In genomic region chr2:119221609-119222008, GRCh38 we compare ENCODE assay signal across 23 cellular contexts. TPM values are rescaled to one million over a fixed set of nuclear protein-coding genes. Genes with fewer than 3 reads are reported as not detected.
DNase-seq lines count a peak whose midpoint lies in the region; ATAC-seq, FAIRE-seq and TF ChIP-seq lines count a peak whose summit lies in the region.
"Had no signal": no experiment of that assay in that cellular context is flagged by ENCODE, and none has a peak within 500 bp of the region (broad histone marks: within the 10 kb centered on the region; RNA-seq: fewer than 3 reads in every experiment).

No MANE protein-coding gene starts in this region.

- H3K27me3 Mint-ChIP-seq in CD14-positive monocyte (ENCODE audit: low read depth in 3 of 3) = peaks cover 13 to 31% (median 22%) of the 10 kb centered on the region in 3 donors
- H3K27me3 Mint-ChIP-seq in endothelial cell (ENCODE audit: unreplicated experiment) = peaks cover 4% of the 10 kb centered on the region
- H3K27me3 Mint-ChIP-seq in mesothelial cell of epicardium (ENCODE audit: low read depth) = peaks cover 42% of the 10 kb centered on the region

- H3K4me1 ChIP-seq in HepG2 (ENCODE audit: insufficient read depth, low read length) = peaks cover 73% of the 10 kb centered on the region
- peaks cover 14% of the 10 kb centered on the region for H3K4me1 ChIP-seq in mesendoderm (ENCODE audit: control insufficient read depth, low read depth, low read length)

- POLR2A ChIA-PET in HepG2 (lab: Yijun Ruan, JAX) = interaction anchor here (1.1 to 1.5 kb wide), 2 partner anchors 12 to 15 kb away, joined by 3 read pairs; no protein-coding TSS in a partner anchor

- WGBS in HepG2 (ENCODE audit: low lambda C conversion rate) = 10% methylated on average over 5 of the region's 5 CpGs
- no CpG with 5 or more reads among the region's 5 CpGs for WGBS in mesendoderm (ENCODE audit: extremely low coverage, insufficient coverage, low lambda C conversion rate)

- H3K36me3 ChIP-seq in bronchial epithelial cell (ENCODE audit: control insufficient read depth, insufficient read depth, low read length) (no peaks in the 10 kb centered on the region), HepG2 (replicated peaks in 1 of 2; ENCODE audit: control insufficient read depth in 1 of 2, insufficient read depth in 2 of 2, low read length in 2 of 2) (no peaks in the 10 kb centered on the region), mesendoderm (ENCODE audit: control insufficient read depth, insufficient read depth, low read length) (no peaks in the 10 kb centered on the region)
- H3K36me3 ChIP-seq: BLaER1 had no signal

- H3K9ac ChIP-seq in HepG2 (ENCODE audit: insufficient read depth, low read depth, low read length) = no peak overlapping the region
- no peak overlapping the region for H3K9ac ChIP-seq in mesendoderm (ENCODE audit: low read length)
- H3K9ac ChIP-seq: BLaER1 had no signal

- H3K4me2 ChIP-seq in HepG2 (ENCODE audit: low read depth, low read length) = peak overlapping the region; percentile 45
- no peak overlapping the region for H3K4me2 ChIP-seq in mesendoderm (ENCODE audit: low read length)
- H3K4me2 ChIP-seq: BLaER1 had no signal

- peak overlapping the region; percentile 51 for H3K56ac ChIP-seq in mesendoderm (ENCODE audit: low read length)

- H3K27ac Mint-ChIP-seq in CD14-positive monocyte (no peak overlapping the region), endothelial cell (ENCODE audit: unreplicated experiment) (no peak overlapping the region), mesothelial cell of epicardium (no peak overlapping the region)
- H3K27ac Mint-ChIP-seq: B cell; CD4-positive, alpha-beta T cell; CD8-positive, alpha-beta memory T cell; H9 had no signal

- H3K9me3 Mint-ChIP-seq in CD14-positive monocyte = peaks cover 0 to 2% (median 0%) of the 10 kb centered on the region in 7 donors
- no peaks in the 10 kb centered on the region for H3K9me3 Mint-ChIP-seq in endothelial cell (ENCODE audit: unreplicated experiment)
- no peaks in the 10 kb centered on the region for H3K9me3 Mint-ChIP-seq in mesothelial cell of epicardium
- H3K9me3 Mint-ChIP-seq: CD4-positive, alpha-beta T cell; CD8-positive, alpha-beta memory T cell; H9 had no signal

- no peak overlapping the region for H3K23ac ChIP-seq in mesendoderm (ENCODE audit: low read length)

- H3K4me1 Mint-ChIP-seq in CD14-positive monocyte (peaks cover 20% of the 10 kb centered on the region), endothelial cell (ENCODE audit: unreplicated experiment) (peaks cover 56% of the 10 kb centered on the region), mesothelial cell of epicardium (peaks cover 11% of the 10 kb centered on the region)

- in situ Hi-C loops in HepG2 (cut with HindIII; ENCODE audit: extremely low pct_ligation_motif_present, low pct_unique_long_range_greater_than_20kb) = loop anchor here (5.0 kb wide), 2 partner anchors 41 to 261 kb away; no protein-coding TSS in a partner anchor

- no peaks in the 10 kb centered on the region for H3K79me1 ChIP-seq in mesendoderm (ENCODE audit: low read length)

- H2BK120ac ChIP-seq in mesendoderm (ENCODE audit: low read depth, low read length) = no peak overlapping the region

- no peak overlapping the region for H3K4me3 ChIP-seq in bronchial epithelial cell (ENCODE audit: low read depth, low read length)
- H3K4me3 ChIP-seq in HepG2 (replicated peaks in 1 of 3; ENCODE audit: insufficient read depth in 1 of 3, low read depth in 2 of 3, low read length in 3 of 3) = 0 out of 6 replicates have a peak overlapping the region, but pooled peaks of 1 of the 3 experiments have one; percentile 3
- H3K4me3 ChIP-seq in mesendoderm (ENCODE audit: low read length) = no peak overlapping the region
- H3K4me3 ChIP-seq: BLaER1 had no signal

- H3K9me3 ChIP-seq in HepG2 (ENCODE audit: low read length) = no peaks in the 10 kb centered on the region
- H3K9me3 ChIP-seq: BLaER1 had no signal

- H3K36me3 Mint-ChIP-seq in CD14-positive monocyte (peaks cover 0 to 1% of the 10 kb centered on the region in 2 donors), endothelial cell (ENCODE audit: low read depth, unreplicated experiment) (no peaks in the 10 kb centered on the region), mesothelial cell of epicardium (no peaks in the 10 kb centered on the region)
- H3K36me3 Mint-ChIP-seq: CD8-positive, alpha-beta memory T cell had no signal

- H2BK5ac ChIP-seq in mesendoderm (ENCODE audit: low read length) = peak overlapping the region; percentile 37

- ATAC-seq in HepG2 (no peak), HG03139 (IDR thresholded peaks at IDR 0.05; ENCODE audit: unreplicated experiment) (no peak)
- ATAC-seq: HCT116 had no signal

- no peak overlapping the region for H3K4ac ChIP-seq in mesendoderm (ENCODE audit: low read depth, low read length)

- no peak overlapping the region for H2AK5ac ChIP-seq in mesendoderm (ENCODE audit: low read length)

- H3K79me2 ChIP-seq in HepG2 (ENCODE audit: insufficient read depth, low read length) = no peaks in the 10 kb centered on the region
- no peaks in the 10 kb centered on the region for H3K79me2 ChIP-seq in mesendoderm (ENCODE audit: control insufficient read depth, insufficient read depth, low read length)

- no peak overlapping the region for H2AFZ ChIP-seq in HepG2 (ENCODE audit: low read length)

- H2BK15ac ChIP-seq in mesendoderm (replicated peaks; ENCODE audit: low read depth) = no peak overlapping the region

- intact Hi-C loops in CD14-positive monocyte (cut with micrococcal nuclease) = no loop called here
- intact Hi-C loops in HepG2 (cut with micrococcal nuclease; ENCODE audit: unreplicated experiment) = loop anchor here (2.0 kb wide), 1 partner anchor 145 kb away; the partner anchor contains the start of genes C2orf76 and DBI

- H3K27ac ChIP-seq in HepG2 (ENCODE audit: extremely low read length, insufficient read depth, low read length) (no peak overlapping the region), mesendoderm (ENCODE audit: low read depth, low read length) (no peak overlapping the region)
- H3K27ac ChIP-seq: 22Rv1, BLaER1, C4-2B had no signal

- DNase-seq in CD14-positive monocyte (ENCODE audit: low spot score) (peak; percentile 16), bronchial epithelial cell (ENCODE audit: low read depth) (no peak), HepG2 (ENCODE audit: low spot score) (no peak), mesendoderm (no peak), endothelial cell (ENCODE audit: low spot score) (no peak), mesothelial cell of epicardium (ENCODE audit: low spot score in 2 of 2, unreplicated experiment in 2 of 2) (no peak), GF-D8 (lab: John Stamatoyannopoulos, UW) (no peak)
- DNase-seq: CD4-positive, alpha-beta T cell; CD8-positive, alpha-beta memory T cell; DMS 273 treated with DMSO at 0.1 percent for 48 hours; DMS79; EL; GDM1; H9 had no signal

- no peak overlapping the region for H4K8ac ChIP-seq in mesendoderm (ENCODE audit: low read depth, low read length)

- FAIRE-seq in bronchial epithelial cell (lab: Jason Lieb, UNC) = peak; percentile 87
- FAIRE-seq in HepG2 (lab: Jason Lieb, UNC) = no peak
- FAIRE-seq: A204.1, D721Med, GM12892 had no signal

- BruUV-seq in HepG2 (replicated peaks; lab: Mats Ljungman, UMichigan) = no TSS peak

- TF ChIP-seq EP300 in HepG2 (IDR thresholded peaks at IDR 0.05; ENCODE audit: low read depth in 2 of 2, low read length in 2 of 2) = peak in 1 of 2 experiments; percentile 28; a peak in 1 of 4 replicates
- TF ChIP-seq EP300 in HepG2 (CRISPR knock-in tag; IDR thresholded peaks at IDR 0.05; ENCODE audit: borderline replicate concordance) = no peak

- TF ChIP-seq CTCF in CD14-positive monocyte (IDR thresholded peaks at IDR 0.05) = no peak
- TF ChIP-seq CTCF in bronchial epithelial cell (IDR thresholded peaks at IDR 0.05; ENCODE audit: insufficient read depth, low read length, severe bottlenecking) = no peak
- TF ChIP-seq CTCF in HepG2 (CRISPR knock-in tag; IDR thresholded peaks at IDR 0.05) = no peak
- no peak for TF ChIP-seq CTCF in endothelial cell (IDR thresholded peaks at IDR 0.05; ENCODE audit: unreplicated experiment)
- no peak for TF ChIP-seq CTCF in mesothelial cell of epicardium (IDR thresholded peaks at IDR 0.05; ENCODE audit: unreplicated experiment)

- no peak overlapping the region for H4K5ac ChIP-seq in mesendoderm (ENCODE audit: low read length)

- TF ChIP-seq RAD21 in HepG2 (CRISPR knock-in tag; IDR thresholded peaks at IDR 0.05) = no peak

- TF ChIP-seq POLR2A in HepG2 (IDR thresholded peaks at IDR 0.05; ENCODE audit: insufficient read depth in 1 of 2, low read depth in 2 of 2, low read length in 2 of 2) = no peak

- H3K27me3 ChIP-seq in bronchial epithelial cell (ENCODE audit: control insufficient read depth, insufficient read depth, low read length) (no peaks in the 10 kb centered on the region), HepG2 (ENCODE audit: control insufficient read depth in 1 of 2, insufficient read depth in 2 of 2, low read length in 2 of 2) (0 out of 5 replicates have a peak, but pooled peaks cover 0 to 4% of the 10 kb centered on the region in 2 experiments), mesendoderm (ENCODE audit: insufficient read depth, low read length, poor library complexity) (no peaks in the 10 kb centered on the region)
- H3K27me3 ChIP-seq: BLaER1 had no signal

- CTCF ChIA-PET in HepG2 (lab: Yijun Ruan, JAX; ENCODE audit: low intra/inter-chr PET ratio, low total read pairs) = no interaction called here

- H3K18ac ChIP-seq in mesendoderm (ENCODE audit: low read length) = no peak overlapping the region

- H3K4me3 Mint-ChIP-seq in CD14-positive monocyte (no peak overlapping the region), endothelial cell (ENCODE audit: unreplicated experiment) (no peak overlapping the region), mesothelial cell of epicardium (no peak overlapping the region)
- H3K4me3 Mint-ChIP-seq: CD4-positive, alpha-beta T cell; CD8-positive, alpha-beta memory T cell had no signal

- no peaks in the 10 kb centered on the region for H4K20me1 ChIP-seq in HepG2 (ENCODE audit: insufficient read depth, low read length)
- H4K20me1 ChIP-seq: BLaER1 had no signal

RNA-seq across cellular contexts. Expression of gene STEAP3, which starts 2.0 kb away (rescaled TPM):
- 1 to 10 TPM; 3.0 to 3.3 TPM for polyA plus RNA-seq in CD14-positive monocyte
- total RNA-seq in bronchial epithelial cell = 8.1 and 11.8 TPM in 2 replicates
- total RNA-seq in HepG2 (2016; rRNA removed; fragmentation: Illumina TruSeq; extraction: Trizol) = 12.8 and 21.1 TPM in 2 replicates
- total RNA-seq in HepG2 (2016; cell fraction: cytosol; rRNA removed; fragmentation: Illumina TruSeq; extraction: Trizol; ENCODE audit: low read depth) = 1.9 and 2.5 TPM in 2 replicates
- total RNA-seq in HepG2 (2016; cell fraction: insoluble cytoplasmic fraction; rRNA removed; fragmentation: Illumina TruSeq; extraction: Trizol) = 12.1 and 21.6 TPM in 2 replicates
- 8.0 and 8.1 TPM in 2 replicates for total RNA-seq in HepG2 (2016; cell fraction: membrane; rRNA removed; fragmentation: Illumina TruSeq; extraction: Trizol)
- 23.7 and 29.0 TPM in 2 replicates for total RNA-seq in HepG2 (2016; cell fraction: nucleus; rRNA removed; fragmentation: Illumina TruSeq; extraction: Trizol)
- polyA plus RNA-seq in HepG2 (2011; rRNA removed) = 7.3 and 10.2 TPM in 2 replicates
- polyA plus RNA-seq in HepG2 (2011; cell fraction: cytosol; rRNA removed) = 4.5 and 5.9 TPM in 2 replicates
- polyA plus RNA-seq in HepG2 (2011; cell fraction: nucleus; rRNA removed) = 20.0 and 20.1 TPM in 2 replicates
- polyA plus RNA-seq in HepG2 (2012) = 7.0 and 9.7 TPM in 2 replicates
- 2.3 TPM in 2 replicates for polyA plus RNA-seq in HepG2 (2016; cell fraction: cytosol; fragmentation: Illumina TruSeq; extraction: Trizol; ENCODE audit: low read depth)
- polyA plus RNA-seq in HepG2 (2016; cell fraction: insoluble cytoplasmic fraction; fragmentation: Illumina TruSeq; extraction: Trizol; ENCODE audit: low read depth) = 11.0 and 14.2 TPM in 2 replicates
- polyA plus RNA-seq in HepG2 (2016; cell fraction: membrane; fragmentation: Illumina TruSeq; extraction: Trizol; ENCODE audit: low read depth) = 4.7 and 6.6 TPM in 2 replicates
- 46.6 and 48.2 TPM in 2 replicates for polyA plus RNA-seq in HepG2 (2016; cell fraction: nucleus; fragmentation: Illumina TruSeq; extraction: Trizol; ENCODE audit: insufficient read depth, low read depth)
- polyA minus RNA-seq in HepG2 (2011; rRNA and poly(A)+ RNA removed; ENCODE audit: low replicate concordance) = 14.5 and 38.6 TPM in 2 replicates
- polyA minus RNA-seq in HepG2 (2011; cell fraction: cytosol; rRNA and poly(A)+ RNA removed) = 10.7 and 11.0 TPM in 2 replicates
- 5.8 and 7.5 TPM in 2 replicates for polyA minus RNA-seq in HepG2 (2011; cell fraction: nucleus; rRNA and poly(A)+ RNA removed)
- 13.7 TPM for polyA plus RNA-seq in mesendoderm (2013, experiment 1 of 2)
- 12.8 TPM for polyA plus RNA-seq in mesendoderm (2013, experiment 2 of 2)
- total RNA-seq in endothelial cell (ENCODE audit: unreplicated experiment) = 17.9 TPM
- 0.89 to 0.94 TPM (median 0.93 TPM) in 3 replicates for total RNA-seq in mesothelial cell of epicardium
- total RNA-seq: CD4-positive, alpha-beta T cell had no signal
